In the genomic region with DNA sequence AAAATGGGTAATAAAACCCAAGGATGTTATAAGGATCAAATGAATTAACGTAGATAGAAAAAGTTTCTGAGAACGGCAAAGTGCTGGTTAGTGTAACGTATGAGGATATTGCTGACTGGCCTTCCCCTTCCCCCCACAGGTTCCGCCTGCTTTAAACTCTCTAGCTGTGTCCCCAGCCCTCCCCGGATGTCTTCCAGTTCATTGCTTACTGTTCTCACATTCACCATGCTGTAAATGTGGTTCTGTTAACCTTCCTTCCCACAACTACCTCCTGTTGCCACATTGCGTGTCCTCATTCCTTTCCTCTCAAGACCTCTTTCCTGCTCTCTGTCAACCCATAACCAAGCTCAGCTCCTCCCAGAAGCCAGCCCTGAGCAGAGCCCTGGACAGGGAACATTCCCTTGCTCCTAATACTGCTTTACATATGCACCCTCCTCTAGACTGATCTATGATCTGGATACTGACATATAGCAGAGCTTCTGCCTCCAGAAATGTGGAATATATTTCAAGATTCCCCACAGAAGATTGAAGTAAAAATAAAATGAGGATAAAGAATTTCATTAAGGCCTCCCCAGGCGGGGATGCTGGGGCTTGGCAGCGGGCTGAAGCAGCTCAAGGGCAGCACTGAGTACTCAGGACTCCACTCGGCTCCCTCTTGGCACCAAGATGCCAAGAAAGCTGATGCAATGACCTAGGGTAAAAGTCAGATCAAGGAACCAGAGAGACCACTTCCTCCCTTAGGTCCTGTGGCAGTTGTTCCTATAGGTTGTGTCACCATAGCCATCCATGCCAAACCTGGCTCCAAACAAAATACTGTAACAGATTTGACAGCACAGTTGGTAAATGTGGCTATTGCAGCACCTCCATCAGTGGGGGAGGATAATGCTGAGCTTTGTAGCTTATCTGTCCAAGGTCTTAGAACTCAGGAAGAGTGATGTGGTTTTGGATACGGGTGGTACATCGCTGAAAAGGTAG, we compare ENCODE assay signal across 18 cellular contexts.
"Had no signal": no experiment of that assay in that cellular context is flagged by ENCODE, and none has a peak within 500 bp of the region (broad histone marks: within the 10 kb centered on the region; RNA-seq: fewer than 3 reads in every experiment).

No MANE protein-coding gene starts in this region.

- H2AFZ ChIP-seq: parathyroid adenoma had no signal

- H3K27ac ChIP-seq: brain microvascular endothelial cell, gastroesophageal sphincter, parathyroid adenoma, tibial artery had no signal

- ATAC-seq: gastroesophageal sphincter; left cardiac atrium; stimulated activated naive CD8-positive, alpha-beta T cell treated with anti-CD3 and anti-CD28 coated beads, Interleukin-15, Interleukin-2, amounts not matched to agents 100 U/mL and 50 U/mL, for 24 hours had no signal

- DNase-seq: activated gamma-delta T cell treated with Interleukin-2 at 50 U/mL for 16 hours; activated T-cell treated with anti-CD3 and anti-CD28 coated beads, Interleukin-2, amount 50 U/mL, for 1 hour; aorta; brain microvascular endothelial cell; caudate nucleus; effector memory CD4-positive, alpha-beta T cell; head of caudate nucleus; hypothalamus; left cardiac atrium; nucleus accumbens; right cardiac atrium; stimulated activated CD4-positive, alpha-beta T cell treated with anti-CD3 and anti-CD28 coated beads, Interleukin-4, amount 100 ng/mL, for 4 hours; stimulated activated naive CD8-positive, alpha-beta T cell treated with anti-CD3 and anti-CD28 coated beads, Interleukin-15, Interleukin-2, amounts not matched to agents 100 U/mL and 50 U/mL, for 24 hours; substantia nigra; T-helper 9 cell; tibial artery had no signal

- H3K36me3 ChIP-seq: brain microvascular endothelial cell, gastroesophageal sphincter, tibial artery had no signal

- H3K27me3 ChIP-seq: brain microvascular endothelial cell, tibial artery had no signal

- H3K4me3 ChIP-seq: gastroesophageal sphincter, tibial artery had no signal

- H3K9me3 ChIP-seq: gastroesophageal sphincter, tibial artery had no signal

- H3K9ac ChIP-seq: parathyroid adenoma had no signal

- H3K79me2 ChIP-seq: parathyroid adenoma had no signal

- H3K4me1 ChIP-seq: gastroesophageal sphincter, parathyroid adenoma, tibial artery had no signal
